In genomic region chr11:119920666-119921065, GRCh38 we compare ENCODE assay signal across 1 cellular context.
TF ChIP-seq lines count a peak whose summit lies in the region.

No MANE protein-coding gene starts in this region.

TF ChIP-seq in GM23338, 12 proteins besides CTCF, POLR2A, EP300 and RAD21 (continued from another document):
- TF ChIP-seq ETS1 (IDR thresholded peaks at IDR 0.05) (no peak), EZH2phosphoT487 (IDR thresholded peaks at IDR 0.05; ENCODE audit: unreplicated experiment) (no peak), POLR2AphosphoS5 (IDR thresholded peaks at IDR 0.05; ENCODE audit: low read depth) (no peak), EZH2 (IDR thresholded peaks at IDR 0.05; ENCODE audit: low read depth, unreplicated experiment) (no peak), REST (IDR thresholded peaks at IDR 0.05; ENCODE audit: unreplicated experiment) (no peak), NANOG (IDR thresholded peaks at IDR 0.05; ENCODE audit: borderline replicate concordance) (no peak)
